In genomic region chr17:27520571-27521185, GRCh38 we compare ENCODE assay signal across 12 cellular contexts.
DNase-seq lines count a peak whose midpoint lies in the region; TF ChIP-seq lines count a peak whose summit lies in the region.
"Had no signal": no experiment of that assay in that cellular context is flagged by ENCODE, and none has a peak within 500 bp of the region (broad histone marks: within the 10 kb centered on the region; RNA-seq: fewer than 3 reads in every experiment).

No MANE protein-coding gene starts in this region.

- no CpG with 5 or more reads among the region's 13 CpGs for WGBS in H9 (ENCODE audit: extremely low coverage, insufficient read length, low lambda C conversion rate)

- H3K56ac ChIP-seq in H9 (ENCODE audit: insufficient read length, low read depth, low read length): no peak overlapping the region

- H2BK15ac ChIP-seq in H9 (ENCODE audit: low read depth, low read length): no peak overlapping the region

- H2BK120ac ChIP-seq in H9 (ENCODE audit: low read depth, low read length, poor library complexity, severe bottlenecking): no peak overlapping the region

- H4K91ac ChIP-seq in H9 (ENCODE audit: insufficient read length, low read depth, low read length): no peak overlapping the region

- peaks cover 22% of the 10 kb centered on the region; the same call in 1 of the 2 replicates for H3K4me1 ChIP-seq in H9 (ENCODE audit: insufficient read depth, low read length)

- H3T11ph ChIP-seq in H9 (ENCODE audit: low read length): no peak overlapping the region

- no peak overlapping the region for H3K18ac ChIP-seq in H9 (ENCODE audit: insufficient read length, low read depth, low read length)

- H3K9me3 ChIP-seq in H9 (ENCODE audit: control insufficient read depth, low read depth, low read length): no peaks in the 10 kb centered on the region
- H3K9me3 ChIP-seq: thoracic aorta had no signal

- 0 out of 7 replicates have a peak, but pooled peaks cover 0 to 1% (median 0%) of the 10 kb centered on the region in 3 experiments for H3K36me3 Mint-ChIP-seq in H9 (ENCODE audit: insufficient read depth in 1 of 3, low read depth in 3 of 3)

- H3K27ac Mint-ChIP-seq in H9: peak overlapping the region in 1 of 3 experiments; percentile 48; a peak in 2 of 7 replicates

- H2BK12ac ChIP-seq in H9 (ENCODE audit: insufficient read length, low read depth, low read length): no peak overlapping the region

- no peak overlapping the region for H2BK20ac ChIP-seq in H9 (ENCODE audit: low read depth, low read length, poor library complexity, severe bottlenecking)

- no peaks in the 10 kb centered on the region for H4K20me1 ChIP-seq in H9 (ENCODE audit: control insufficient read depth, insufficient read depth, insufficient read length)

- DNase-seq in H9: no peak
- DNase-seq in amygdala (lab: John Stamatoyannopoulos, UW): peak in 50 of 56 donors; percentile 18 to 87 (median 60)
- DNase-seq in hypothalamus (lab: John Stamatoyannopoulos, UW): peak in 44 of 51 donors; percentile 12 to 87 (median 62)
- peak; percentile 80 for DNase-seq in retina
- DNase-seq in GM20000 (ENCODE audit: low spot score): no peak
- no peak for DNase-seq in NCI-H82 treated with DMSO at 0.1 percent for 48 hours (lab: John Stamatoyannopoulos, UW; ENCODE audit: unreplicated experiment)
- no peak for DNase-seq in NCI-H2196 (lab: John Stamatoyannopoulos, UW; ENCODE audit: unreplicated experiment)
- DNase-seq in NCI-H146 treated with DMSO at 0.1 percent for 48 hours (lab: John Stamatoyannopoulos, UW; ENCODE audit: unreplicated experiment): no peak
- DNase-seq: activated naive CD4-positive, alpha-beta T cell; DMS153 had no signal

- peaks cover 74 to 78% of the 10 kb centered on the region in 2 experiments for H3K4me1 Mint-ChIP-seq in H9

- H3K9ac ChIP-seq in H9 (ENCODE audit: extremely low read depth, insufficient read length, low read length): no peak overlapping the region

- 0 out of 5 replicates have a peak overlapping the region, but pooled peaks of 1 of the 2 experiments have one; percentile 7 for H3K4me3 Mint-ChIP-seq in H9

- peak overlapping the region; percentile 53; the same call in 1 of the 2 replicates for H3K14ac ChIP-seq in H9 (ENCODE audit: insufficient read depth, low read length)

- H3K27me3 Mint-ChIP-seq in H9 (ENCODE audit: low read depth): no peaks in the 10 kb centered on the region

- no peaks in the 10 kb centered on the region for H3K23me2 ChIP-seq in H9 (ENCODE audit: insufficient read length, low read depth, low read length, poor library complexity, severe bottlenecking)

- no peak overlapping the region for H3K4me2 ChIP-seq in H9 (ENCODE audit: insufficient read depth, insufficient read length, low read length)

- H2AFZ ChIP-seq in H9 (ENCODE audit: low read length): no peak overlapping the region

- H3K79me1 ChIP-seq in H9 (ENCODE audit: insufficient read depth, low read depth, low read length, poor library complexity, severe bottlenecking): no peaks in the 10 kb centered on the region

- H3K79me2 ChIP-seq in H9 (ENCODE audit: insufficient read depth, low read length): peaks cover 7% of the 10 kb centered on the region; the same call in 1 of the 2 replicates

- no peak overlapping the region for H2BK5ac ChIP-seq in H9 (ENCODE audit: insufficient read length, low read length)

- TF ChIP-seq CTCF in H9 (conservative IDR thresholded peaks at IDR 0.05): no peak
- no peak for TF ChIP-seq CTCF in GM20000 (IDR thresholded peaks at IDR 0.05; ENCODE audit: extremely low read depth, missing control alignments)

- no peak overlapping the region for H3K23ac ChIP-seq in H9 (ENCODE audit: insufficient read length, low read depth, low read length)

- H2AK5ac ChIP-seq in H9 (ENCODE audit: insufficient read length, low read length): no peak overlapping the region

- no peak overlapping the region for H4K5ac ChIP-seq in H9 (ENCODE audit: insufficient read length, low read depth, low read length)

- H3K27me3 ChIP-seq in H9 (ENCODE audit: insufficient read depth, low read length): no peaks in the 10 kb centered on the region

- no peak overlapping the region for H3K27ac ChIP-seq in H9 (ENCODE audit: insufficient read length, low read depth, low read length)
- H3K27ac ChIP-seq: epithelial cell of prostate, thoracic aorta had no signal

- no peak overlapping the region for H3K4ac ChIP-seq in H9 (ENCODE audit: low read depth, low read length)

- H3K9me3 Mint-ChIP-seq in H9: no peaks in the 10 kb centered on the region

- H4K8ac ChIP-seq in H9 (replicated peaks; ENCODE audit: insufficient read length, low read depth, low read length): no peak overlapping the region

Comparison
In these comparisons a context has a peak if more than half of its experiments do, and no peak if none do; other contexts are left out.
1. DNase-seq: peak in amygdala (50 of 56), hypothalamus (44 of 51) and retina (single experiment); none in H9 (single experiment), GM20000 (single experiment), NCI-H82 treated with DMSO at 0.1 percent for 48 hours (single experiment), NCI-H2196 (single experiment) and NCI-H146 treated with DMSO at 0.1 percent for 48 hours (single experiment).